Comparison of ENCODE assay signal across 2 cellular contexts in the genomic region with DNA sequence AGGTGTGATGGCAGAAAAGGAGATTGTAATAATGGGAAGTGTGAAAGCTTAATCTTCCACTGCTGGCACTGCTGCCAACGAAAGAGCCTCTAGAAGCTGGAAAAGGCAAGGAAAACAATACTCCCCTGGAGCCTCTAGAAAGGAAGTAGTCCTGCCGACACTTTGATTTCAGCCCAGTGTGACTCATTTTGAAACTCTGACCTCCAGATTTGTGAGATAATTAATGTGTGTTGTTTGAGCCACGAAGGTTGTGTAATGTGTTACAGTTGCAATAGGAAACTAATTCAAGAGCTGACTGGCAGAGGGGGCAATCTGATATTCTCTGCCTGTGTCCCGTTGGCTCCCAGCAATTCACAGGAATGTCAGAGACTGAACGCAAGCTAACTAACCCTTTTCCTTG.
A peak's percentile ranks its signal among the peaks of the same experiment; 100 is the strongest.
TF ChIP-seq lines count a peak whose summit lies in the region.

No MANE protein-coding gene starts in this region.

TF ChIP-seq in GM12891, 5 proteins besides CTCF, POLR2A, EP300 and RAD21:
- TF ChIP-seq POU2F2 (IDR thresholded peaks at IDR 0.05; ENCODE audit: low read depth, low read length): no peak
- no peak for TF ChIP-seq POLR2AphosphoS5 (IDR thresholded peaks at IDR 0.05; ENCODE audit: low read depth, low read length)
- TF ChIP-seq SPI1 (IDR thresholded peaks at IDR 0.05; ENCODE audit: low read depth, low read length): 0 out of 2 replicates have a peak, but pooled peaks have one; percentile 16
- TF ChIP-seq TAF1 (IDR thresholded peaks at IDR 0.05; ENCODE audit: low read depth, low read length): no peak

TF ChIP-seq in H1, 55 proteins besides CTCF, POLR2A, EP300 and RAD21:
- TF ChIP-seq POU5F1 (IDR thresholded peaks at IDR 0.05; ENCODE audit: low read depth, low read length) (no peak), NRF1 (IDR thresholded peaks at IDR 0.05; ENCODE audit: low read depth, low read length) (no peak), TCF12 (IDR thresholded peaks at IDR 0.05; ENCODE audit: low read depth, low read length) (no peak), ASH2L (IDR thresholded peaks at IDR 0.05; ENCODE audit: low read length) (no peak), KDM4A (IDR thresholded peaks at IDR 0.05; ENCODE audit: low read depth, low read length, severe bottlenecking) (no peak), GTF2F1 (IDR thresholded peaks at IDR 0.05; ENCODE audit: borderline replicate concordance, low read depth, low read length) (no peak), JUN (IDR thresholded peaks at IDR 0.05; ENCODE audit: low read depth, low read length) (no peak), HDAC6 (IDR thresholded peaks at IDR 0.05; ENCODE audit: low read depth, low read length) (no peak), ZNF274 (IDR thresholded peaks at IDR 0.05; ENCODE audit: borderline replicate concordance, extremely low read depth, low read length) (no peak), EGR1 (IDR thresholded peaks at IDR 0.05; ENCODE audit: borderline replicate concordance, low read depth, low read length) (no peak)
